ENCODE assay signal across 21 cellular contexts in genomic region chr1:88029899-88030298, GRCh38.
A peak's percentile ranks its signal among the peaks of the same experiment; 100 is the strongest.
DNase-seq lines count a peak whose midpoint lies in the region; ATAC-seq and TF ChIP-seq lines count a peak whose summit lies in the region.
"Had no signal": no experiment of that assay in that cellular context is flagged by ENCODE, and none has a peak within 500 bp of the region (broad histone marks: within the 10 kb centered on the region; RNA-seq: fewer than 3 reads in every experiment).

No MANE protein-coding gene starts in this region.

- DNase-seq in A673 (ENCODE audit: low spot score) (peak; percentile 11), LNCaP clone FGC (ENCODE audit: low read depth) (no peak), fibroblast of the aortic adventitia (ENCODE audit: low read depth) (peak; percentile 8), mesendoderm (peak; percentile 34), smooth muscle cell (lab: John Stamatoyannopoulos, UW; ENCODE audit: unreplicated experiment) (no peak), lower lobe of right lung (no peak), SKM-1 treated with dmso at 0.1 percent for 144 hours (lab: John Stamatoyannopoulos, UW; ENCODE audit: unreplicated experiment) (no peak), mucosa of gallbladder (ENCODE audit: low spot score) (no peak)
- DNase-seq: EL, GF-D8, KBM-7, NCI-H1092 treated with DMSO at 0.1 percent for 48 hours, NCI-H1436 treated with DMSO at 0.1 percent for 48 hours, NCI-H2029, NCI-H2171, NCI-H345, NCI-H524, SJCRH30 had no signal

- H2BK120ac ChIP-seq in mesendoderm (ENCODE audit: low read depth, low read length), result no peak overlapping the region

- H3K79me2 ChIP-seq in mesendoderm (ENCODE audit: control insufficient read depth, insufficient read depth, low read length) (no peaks in the 10 kb centered on the region), smooth muscle cell (ENCODE audit: low read depth) (no peaks in the 10 kb centered on the region)

- CTCF ChIA-PET in A673 (lab: Charles Lee), result interaction anchor here (0.7 to 0.9 kb wide), 2 partner anchors 16 to 31 kb away, joined by 3 read pairs; no protein-coding TSS in a partner anchor

- H3F3A ChIP-seq in smooth muscle cell (ENCODE audit: low read depth), result no peaks in the 10 kb centered on the region

- H2AFZ ChIP-seq in smooth muscle cell (ENCODE audit: low read depth), result no peak overlapping the region

- H3K4me1 ChIP-seq in A673 (ENCODE audit: insufficient read depth, low read length, poor library complexity, severe bottlenecking) (no peaks in the 10 kb centered on the region), mesendoderm (ENCODE audit: control insufficient read depth, low read depth, low read length) (no peaks in the 10 kb centered on the region), smooth muscle cell (ENCODE audit: low read depth) (peaks cover 4% of the 10 kb centered on the region), lower lobe of right lung (no peaks in the 10 kb centered on the region)
- H3K4me1 ChIP-seq: HAP-1, SJCRH30 had no signal

- ATAC-seq in lower lobe of right lung, result no peak
- ATAC-seq: Panc1 had no signal

- no peak overlapping the region for H2BK15ac ChIP-seq in mesendoderm (replicated peaks; ENCODE audit: low read depth)

- no TSS peak for BruUV-seq in A673 (replicated peaks; lab: Mats Ljungman, UMichigan)

- no peak overlapping the region for H4K8ac ChIP-seq in mesendoderm (ENCODE audit: low read depth, low read length)

- H2AK5ac ChIP-seq in mesendoderm (ENCODE audit: low read length), result no peak overlapping the region

- no peaks in the 10 kb centered on the region for H4K20me1 ChIP-seq in smooth muscle cell (ENCODE audit: low read depth)

- POLR2A ChIA-PET in A673 (lab: Charles Lee; ENCODE audit: low non-redundant PET), result no interaction called here

- no peak overlapping the region for H3K56ac ChIP-seq in mesendoderm (ENCODE audit: low read length)

- H4K5ac ChIP-seq in mesendoderm (ENCODE audit: low read length), result no peak overlapping the region

- H3K4me3 ChIP-seq in A673 (ENCODE audit: low read depth, low read length, poor library complexity, severe bottlenecking) (no peak overlapping the region), LNCaP clone FGC (ENCODE audit: low read depth, low read length) (no peak overlapping the region), fibroblast of the aortic adventitia (ENCODE audit: low read depth, low read length) (no peak overlapping the region), mesendoderm (ENCODE audit: low read length) (no peak overlapping the region), smooth muscle cell (no peak overlapping the region), lower lobe of right lung (no peak overlapping the region)
- H3K4me3 ChIP-seq: HAP-1, SJCRH30 had no signal

- H3K79me1 ChIP-seq in mesendoderm (ENCODE audit: low read length), result no peaks in the 10 kb centered on the region

- H3K9me3 ChIP-seq in A673 (ENCODE audit: low read depth, low read length, poor library complexity, severe bottlenecking) (no peaks in the 10 kb centered on the region), smooth muscle cell (replicated peaks; ENCODE audit: low read depth) (no peaks in the 10 kb centered on the region), lower lobe of right lung (no peaks in the 10 kb centered on the region)
- H3K9me3 ChIP-seq: HAP-1, SJCRH30 had no signal

- H3K4me2 ChIP-seq in mesendoderm (ENCODE audit: low read length), result no peak overlapping the region
- H3K4me2 ChIP-seq in smooth muscle cell, result no peak overlapping the region

- H3K4ac ChIP-seq in mesendoderm (ENCODE audit: low read depth, low read length), result no peak overlapping the region

- H3K36me3 ChIP-seq in A673 (ENCODE audit: insufficient read depth, low read length, poor library complexity, severe bottlenecking), result no peaks in the 10 kb centered on the region
- H3K36me3 ChIP-seq in mesendoderm (ENCODE audit: control insufficient read depth, insufficient read depth, low read length), result no peaks in the 10 kb centered on the region
- H3K36me3 ChIP-seq in smooth muscle cell (ENCODE audit: low read depth), result no peaks in the 10 kb centered on the region
- no peaks in the 10 kb centered on the region for H3K36me3 ChIP-seq in lower lobe of right lung
- H3K36me3 ChIP-seq: HAP-1, SJCRH30 had no signal

- H3K27me3 ChIP-seq in A673 (replicated peaks; ENCODE audit: insufficient read depth, low read depth, low read length, poor library complexity), result no peaks in the 10 kb centered on the region
- H3K27me3 ChIP-seq in mesendoderm (ENCODE audit: insufficient read depth, low read length, poor library complexity), result no peaks in the 10 kb centered on the region
- no peaks in the 10 kb centered on the region for H3K27me3 ChIP-seq in smooth muscle cell (ENCODE audit: low read depth)
- H3K27me3 ChIP-seq in lower lobe of right lung (ENCODE audit: low read depth), result no peaks in the 10 kb centered on the region
- H3K27me3 ChIP-seq: SJCRH30 had no signal

- TF ChIP-seq CTCF in A673 (conservative IDR thresholded peaks at IDR 0.05; ENCODE audit: low read depth, low read length), result no peak
- TF ChIP-seq CTCF in LNCaP clone FGC (IDR thresholded peaks at IDR 0.05; ENCODE audit: control insufficient read depth, extremely low read depth, insufficient read depth), result peak; percentile 13; the same call in 1 of the 2 replicates
- no peak for TF ChIP-seq CTCF in fibroblast of the aortic adventitia (IDR thresholded peaks at IDR 0.05; ENCODE audit: insufficient read depth, low read length)
- TF ChIP-seq CTCF in smooth muscle cell (IDR thresholded peaks at IDR 0.05; ENCODE audit: borderline replicate concordance, insufficient read depth, poor library complexity, severe bottlenecking), result no peak
- TF ChIP-seq CTCF in lower lobe of right lung (IDR thresholded peaks at IDR 0.05), result no peak

- intact Hi-C loops in A673 (cut with micrococcal nuclease; ENCODE audit: unreplicated experiment), result no loop called here
- intact Hi-C loops in lower lobe of right lung (cut with DNase I), result no loop called here

- no peak overlapping the region for H2BK5ac ChIP-seq in mesendoderm (ENCODE audit: low read length)

- H3K27ac ChIP-seq in A673 (ENCODE audit: low read depth, low read length, poor library complexity, severe bottlenecking) (no peak overlapping the region), mesendoderm (ENCODE audit: low read depth, low read length) (no peak overlapping the region), smooth muscle cell (ENCODE audit: low read depth) (no peak overlapping the region), lower lobe of right lung (no peak overlapping the region)
- H3K27ac ChIP-seq: HL-60, SJCRH30 had no signal

- H3K18ac ChIP-seq in mesendoderm (ENCODE audit: low read length), result no peak overlapping the region

- H3K9ac ChIP-seq in mesendoderm (ENCODE audit: low read length) (no peak overlapping the region), smooth muscle cell (ENCODE audit: low read depth) (no peak overlapping the region)

- H3K23ac ChIP-seq in mesendoderm (ENCODE audit: low read length), result no peak overlapping the region

Comparison
In these comparisons a context has a peak if more than half of its experiments do, and no peak if none do; other contexts are left out.
1. DNase-seq: peak in A673 (single experiment), fibroblast of the aortic adventitia (single experiment) and mesendoderm (single experiment); none in LNCaP clone FGC (single experiment), smooth muscle cell (single experiment), lower lobe of right lung (single experiment), SKM-1 treated with dmso at 0.1 percent for 144 hours (single experiment) and mucosa of gallbladder (single experiment).